22 cellular contexts compared by ENCODE assay signal in the genomic region with DNA sequence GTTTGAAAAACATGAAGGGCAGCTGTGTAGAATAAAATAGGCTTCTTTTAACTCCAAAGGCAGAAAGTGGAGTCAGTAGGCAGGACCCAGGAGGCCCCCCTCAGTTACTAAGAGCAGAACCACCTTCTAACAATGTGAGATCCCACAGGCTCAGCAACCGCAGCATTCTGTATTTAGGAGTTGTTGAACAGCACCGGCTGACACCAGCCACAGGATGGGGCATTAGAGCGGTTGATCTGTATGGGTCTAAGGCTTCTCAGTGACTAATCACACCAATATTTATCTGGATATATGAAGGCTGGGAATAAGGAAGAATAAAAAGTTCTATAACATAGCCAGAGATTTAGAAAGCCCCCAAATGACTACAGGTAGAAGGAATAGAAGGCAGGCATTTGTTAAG. TPM values are rescaled to one million over a fixed set of nuclear protein-coding genes. Genes with fewer than 3 reads are reported as not detected.
DNase-seq lines count a peak whose midpoint lies in the region; ATAC-seq, FAIRE-seq and TF ChIP-seq lines count a peak whose summit lies in the region.
"Had no signal": no experiment of that assay in that cellular context is flagged by ENCODE, and none has a peak within 500 bp of the region (broad histone marks: within the 10 kb centered on the region; RNA-seq: fewer than 3 reads in every experiment).

No MANE protein-coding gene starts in this region.

- in situ Hi-C loops in HepG2 (cut with HindIII; ENCODE audit: extremely low pct_ligation_motif_present, low pct_unique_long_range_greater_than_20kb) = no loop called here

- no peak for TF ChIP-seq POLR2A in HepG2 (IDR thresholded peaks at IDR 0.05; ENCODE audit: insufficient read depth in 1 of 2, low read depth in 2 of 2, low read length in 2 of 2)
- TF ChIP-seq POLR2A in right lobe of liver (IDR thresholded peaks at IDR 0.05) = no peak

- H2AK5ac ChIP-seq in mesenchymal stem cell (ENCODE audit: low read length, severe bottlenecking) = no peak overlapping the region

- no peak for FAIRE-seq in HepG2 (lab: Jason Lieb, UNC)
- FAIRE-seq: A204.1, GM19239 had no signal

- H3K4ac ChIP-seq in mesenchymal stem cell (ENCODE audit: low read depth in 1 of 2, low read length in 2 of 2) = no peak overlapping the region

- peaks cover 22% of the 10 kb centered on the region for H3K4me1 ChIP-seq in HepG2 (ENCODE audit: insufficient read depth, low read length)
- no peaks in the 10 kb centered on the region for H3K4me1 ChIP-seq in right lobe of liver
- H3K4me1 ChIP-seq in hepatocyte (ENCODE audit: insufficient read depth) = peaks cover 17% of the 10 kb centered on the region
- H3K4me1 ChIP-seq in mesenchymal stem cell (ENCODE audit: control insufficient read depth, insufficient read depth, low read depth, low read length) = no peaks in the 10 kb centered on the region
- H3K4me1 ChIP-seq: SJCRH30 had no signal

- no peak overlapping the region for H4K8ac ChIP-seq in mesenchymal stem cell (ENCODE audit: low read length)

- no peaks in the 10 kb centered on the region for H3K79me1 ChIP-seq in mesenchymal stem cell (replicated peaks; ENCODE audit: low read length, poor library complexity, severe bottlenecking)

- H3K4me3 ChIP-seq in HepG2 (replicated peaks in 1 of 3; ENCODE audit: insufficient read depth in 1 of 3, low read depth in 2 of 3, low read length in 3 of 3) (no peak overlapping the region), right lobe of liver (no peak overlapping the region), hepatocyte (no peak overlapping the region), mesenchymal stem cell (ENCODE audit: insufficient read depth in 1 of 2, low read depth in 1 of 2, low read length in 2 of 2) (no peak overlapping the region)
- H3K4me3 ChIP-seq: GM23248, SJCRH30 had no signal

- no peak overlapping the region for H3K18ac ChIP-seq in mesenchymal stem cell (ENCODE audit: low read depth in 1 of 2, low read length in 2 of 2)

- no peak overlapping the region for H2BK15ac ChIP-seq in mesenchymal stem cell (ENCODE audit: low read depth, poor library complexity, severe bottlenecking)

- no TSS peak for BruUV-seq in HepG2 (replicated peaks; lab: Mats Ljungman, UMichigan)

- 100% methylated on average over 3 of the region's 3 CpGs for WGBS in HepG2 (ENCODE audit: low lambda C conversion rate)
- WGBS in right lobe of liver (ENCODE audit: insufficient coverage, low coverage, low lambda C conversion rate, missing lambda C conversion rate) = 59% methylated on average over 3 of the region's 3 CpGs
- 80% methylated on average over 3 of the region's 3 CpGs for WGBS in hepatocyte (ENCODE audit: low lambda C conversion rate, missing lambda C conversion rate)
- 20% methylated on average over 1 of the region's 3 CpGs for WGBS in mesenchymal stem cell

- POLR2A ChIA-PET in HepG2 (lab: Yijun Ruan, JAX) = interaction anchor here (1.4 kb wide), 1 partner anchor 52 kb away, joined by 3 read pairs; the partner anchor contains the start of gene MYO5B

- H4K20me1 ChIP-seq in HepG2 (ENCODE audit: insufficient read depth, low read length) = no peaks in the 10 kb centered on the region
- no peaks in the 10 kb centered on the region for H4K20me1 ChIP-seq in hepatocyte (ENCODE audit: insufficient read depth, poor library complexity, severe bottlenecking)

- CTCF ChIA-PET in HepG2 (lab: Yijun Ruan, JAX; ENCODE audit: low intra/inter-chr PET ratio, low total read pairs) = no interaction called here

- no peak overlapping the region for H3K14ac ChIP-seq in mesenchymal stem cell (ENCODE audit: low read length in 2 of 2)

- no peak overlapping the region for H2BK12ac ChIP-seq in mesenchymal stem cell (ENCODE audit: low read length in 2 of 2)

- no peaks in the 10 kb centered on the region for H3K79me2 ChIP-seq in HepG2 (ENCODE audit: insufficient read depth, low read length)
- H3K79me2 ChIP-seq in hepatocyte = peaks cover 56% of the 10 kb centered on the region

- peak; percentile 41; the same call in 1 of the 3 replicates for ATAC-seq in HepG2
- no peak for ATAC-seq in right lobe of liver
- ATAC-seq in HG03460 (IDR thresholded peaks at IDR 0.05; ENCODE audit: unreplicated experiment) = no peak

- no peaks in the 10 kb centered on the region for H3K36me3 ChIP-seq in HepG2 (replicated peaks in 1 of 2; ENCODE audit: control insufficient read depth in 1 of 2, insufficient read depth in 2 of 2, low read length in 2 of 2)
- H3K36me3 ChIP-seq in right lobe of liver = no peaks in the 10 kb centered on the region
- no peaks in the 10 kb centered on the region for H3K36me3 ChIP-seq in hepatocyte (replicated peaks; ENCODE audit: insufficient read depth, low read depth)
- no peaks in the 10 kb centered on the region for H3K36me3 ChIP-seq in mesenchymal stem cell (ENCODE audit: control insufficient read depth in 1 of 2, insufficient read depth in 2 of 2, low read depth in 1 of 2, low read length in 2 of 2)
- H3K36me3 ChIP-seq: SJCRH30 had no signal

- intact Hi-C loops in HepG2 (cut with micrococcal nuclease; ENCODE audit: unreplicated experiment) (no loop called here), right lobe of liver (cut with DNase I) (no loop called here)

- TF ChIP-seq CTCF in HepG2 (CRISPR knock-in tag; IDR thresholded peaks at IDR 0.05) (no peak), right lobe of liver (IDR thresholded peaks at IDR 0.05) (no peak), hepatocyte (IDR thresholded peaks at IDR 0.05; ENCODE audit: poor library complexity) (no peak)

- no peaks in the 10 kb centered on the region for H3K9me2 ChIP-seq in hepatocyte (replicated peaks; ENCODE audit: insufficient read depth)

- no peak overlapping the region for H2AFZ ChIP-seq in HepG2 (ENCODE audit: low read length)
- no peak overlapping the region for H2AFZ ChIP-seq in hepatocyte
- no peak overlapping the region for H2AFZ ChIP-seq in mesenchymal stem cell (ENCODE audit: low read depth, low read length)
- H2AFZ ChIP-seq: GM23248 had no signal

- H3K27ac ChIP-seq in HepG2 (ENCODE audit: extremely low read length, insufficient read depth, low read length) (no peak overlapping the region), right lobe of liver (no peak overlapping the region), hepatocyte (peak overlapping the region; percentile 45), mesenchymal stem cell (ENCODE audit: low read length, poor library complexity, severe bottlenecking) (no peak overlapping the region)
- H3K27ac ChIP-seq: GM23248, SJCRH30 had no signal

- H3K27me3 ChIP-seq in HepG2 (ENCODE audit: control insufficient read depth in 1 of 2, insufficient read depth in 2 of 2, low read length in 2 of 2) = no peaks in the 10 kb centered on the region
- no peaks in the 10 kb centered on the region for H3K27me3 ChIP-seq in right lobe of liver
- no peaks in the 10 kb centered on the region for H3K27me3 ChIP-seq in hepatocyte
- H3K27me3 ChIP-seq in mesenchymal stem cell (ENCODE audit: control insufficient read depth in 1 of 2, insufficient read depth in 1 of 2, low read length in 2 of 2) = peaks cover 17 to 33% of the 10 kb centered on the region in 2 experiments
- H3K27me3 ChIP-seq: SJCRH30 had no signal

- H3K23ac ChIP-seq in mesenchymal stem cell (ENCODE audit: low read length in 2 of 2) = no peak overlapping the region

- H3K9me3 ChIP-seq in HepG2 (ENCODE audit: low read length) (no peaks in the 10 kb centered on the region), right lobe of liver (no peaks in the 10 kb centered on the region), hepatocyte (ENCODE audit: low read depth) (no peaks in the 10 kb centered on the region), mesenchymal stem cell (ENCODE audit: control insufficient read depth, low read length) (peaks cover 3% of the 10 kb centered on the region)
- H3K9me3 ChIP-seq: Caco-2, SJCRH30 had no signal

- no peak overlapping the region for H4K91ac ChIP-seq in mesenchymal stem cell (ENCODE audit: low read length)

- no peak overlapping the region for H2BK5ac ChIP-seq in mesenchymal stem cell (ENCODE audit: low read depth, low read length, poor library complexity, severe bottlenecking)

- H3K9ac ChIP-seq in HepG2 (ENCODE audit: insufficient read depth, low read depth, low read length) (no peak overlapping the region), mesenchymal stem cell (ENCODE audit: low read length) (no peak overlapping the region)
- H3K9ac ChIP-seq: GM23248 had no signal

- DNase-seq in HepG2 (ENCODE audit: low spot score) = no peak
- no peak for DNase-seq in right lobe of liver
- peak; percentile 37 for DNase-seq in astrocyte of the hippocampus (ENCODE audit: low read depth, low spot score)
- DNase-seq in hepatocyte (ENCODE audit: low spot score) = no peak
- no peak for DNase-seq in hepatic stellate cell (ENCODE audit: low spot score)
- no peak for DNase-seq in NCI-H2107 (lab: John Stamatoyannopoulos, UW)
- no peak for DNase-seq in mesenchymal stem cell
- DNase-seq: Caco-2, DMS79 treated with DMSO at 0.1 percent for 48 hours, GDM1, GM23248, HFFc6, KG1, NCI-H1092 treated with DMSO at 0.1 percent for 48 hours, NCI-H1694, NCI-H2171, NCI-H446 treated with DMSO at 0.1 percent for 48 hours, RPMI8226, SJCRH30 had no signal

- TF ChIP-seq EP300 in HepG2 (IDR thresholded peaks at IDR 0.05; ENCODE audit: low read depth in 2 of 2, low read length in 2 of 2) = no peak
- TF ChIP-seq EP300 in HepG2 (CRISPR knock-in tag; IDR thresholded peaks at IDR 0.05; ENCODE audit: borderline replicate concordance) = no peak

- no peak for TF ChIP-seq RAD21 in HepG2 (CRISPR knock-in tag; IDR thresholded peaks at IDR 0.05)

- H3K4me2 ChIP-seq in HepG2 (ENCODE audit: low read depth, low read length) (no peak overlapping the region), hepatocyte (no peak overlapping the region), mesenchymal stem cell (ENCODE audit: low read length, poor library complexity, severe bottlenecking) (no peak overlapping the region)

- H2BK120ac ChIP-seq in mesenchymal stem cell (ENCODE audit: low read depth, low read length) = no peak overlapping the region

RNA-seq across cellular contexts. Expression of gene MYO5B, which starts 51.7 kb away (rescaled TPM):
- total RNA-seq in HepG2 (2016; rRNA removed; fragmentation: Illumina TruSeq; extraction: Trizol) = 24.0 and 34.9 TPM in 2 replicates
- 3.5 TPM in 2 replicates for total RNA-seq in HepG2 (2016; cell fraction: cytosol; rRNA removed; fragmentation: Illumina TruSeq; extraction: Trizol; ENCODE audit: low read depth)
- total RNA-seq in HepG2 (2016; cell fraction: insoluble cytoplasmic fraction; rRNA removed; fragmentation: Illumina TruSeq; extraction: Trizol) = 22.2 and 31.0 TPM in 2 replicates
- 9.8 and 11.9 TPM in 2 replicates for total RNA-seq in HepG2 (2016; cell fraction: membrane; rRNA removed; fragmentation: Illumina TruSeq; extraction: Trizol)
- 18.1 and 21.7 TPM in 2 replicates for total RNA-seq in HepG2 (2016; cell fraction: nucleus; rRNA removed; fragmentation: Illumina TruSeq; extraction: Trizol)
- polyA plus RNA-seq in HepG2 (2011; rRNA removed) = 12.4 and 13.1 TPM in 2 replicates
- polyA plus RNA-seq in HepG2 (2011; cell fraction: cytosol; rRNA removed) = 10.8 and 12.5 TPM in 2 replicates
- polyA plus RNA-seq in HepG2 (2011; cell fraction: nucleus; rRNA removed) = 12.7 and 15.2 TPM in 2 replicates
- polyA plus RNA-seq in HepG2 (2012) = 9.7 and 12.2 TPM in 2 replicates
- polyA plus RNA-seq in HepG2 (2016; cell fraction: cytosol; fragmentation: Illumina TruSeq; extraction: Trizol; ENCODE audit: low read depth) = 1.7 and 2.1 TPM in 2 replicates
- 35.5 and 36.8 TPM in 2 replicates for polyA plus RNA-seq in HepG2 (2016; cell fraction: insoluble cytoplasmic fraction; fragmentation: Illumina TruSeq; extraction: Trizol; ENCODE audit: low read depth)
- 6.1 and 8.8 TPM in 2 replicates for polyA plus RNA-seq in HepG2 (2016; cell fraction: membrane; fragmentation: Illumina TruSeq; extraction: Trizol; ENCODE audit: low read depth)
- 21.2 and 23.3 TPM in 2 replicates for polyA plus RNA-seq in HepG2 (2016; cell fraction: nucleus; fragmentation: Illumina TruSeq; extraction: Trizol; ENCODE audit: insufficient read depth, low read depth)
- 24.8 and 28.9 TPM in 2 replicates for polyA minus RNA-seq in HepG2 (2011; rRNA and poly(A)+ RNA removed; ENCODE audit: low replicate concordance)
- polyA minus RNA-seq in HepG2 (2011; cell fraction: cytosol; rRNA and poly(A)+ RNA removed) = 14.2 and 20.7 TPM in 2 replicates
- 9.4 and 16.2 TPM in 2 replicates for polyA minus RNA-seq in HepG2 (2011; cell fraction: nucleus; rRNA and poly(A)+ RNA removed)
- 10 to 100 TPM; 13.4 to 25.1 (median 16.6) TPM for total RNA-seq in right lobe of liver
- total RNA-seq in hepatocyte = 41.9 and 43.3 TPM in 2 replicates
- polyA plus RNA-seq in hepatocyte = 20.3 and 21.3 TPM in 2 replicates
- polyA plus RNA-seq in mesenchymal stem cell (2013, experiment 1 of 2) = 0.54 TPM
- 0.60 TPM for polyA plus RNA-seq in mesenchymal stem cell (2013, experiment 2 of 2)
- total RNA-seq: GM23248 had no signal
